ENCODE assay signal across 18 cellular contexts in genomic region chr6:52789663-52790062, GRCh38. TPM values are rescaled to one million over a fixed set of nuclear protein-coding genes. Genes with fewer than 3 reads are reported as not detected.
"Had no signal": no experiment of that assay in that cellular context is flagged by ENCODE, and none has a peak within 500 bp of the region (broad histone marks: within the 10 kb centered on the region; RNA-seq: fewer than 3 reads in every experiment).

No MANE protein-coding gene starts in this region.

RNA-seq across cellular contexts. Expression of gene GSTA1, which starts 14.0 kb away (rescaled TPM):
- total RNA-seq: activated CD4-positive, alpha-beta T cell treated with anti-CD3 and anti-CD28 coated beads for 36 hours; activated CD8-positive, alpha-beta memory T cell treated with anti-CD3 and anti-CD28 coated beads, Interleukin-2, amount 10 ng/mL, durations not matched to agents 7 days and 5 days; activated CD8-positive, alpha-beta T cell treated with anti-CD3 and anti-CD28 coated beads, Interleukin-2, amount 10 ng/mL, durations not matched to agents 7 days and 5 days; activated T-helper 2 cell treated with anti-CD3 and anti-CD28 coated beads, Interferon-gamma antibody, Interleukin-2, Interleukin-4, amounts not matched to agents 10 μg/mL and 5 μg/mL and 100 μg/mL, durations not matched to agents 14 hours and 24 hours and 36 hours; chondrocyte; fibroblast of lung; foreskin keratinocyte; heart right ventricle; left cardiac atrium; naive thymus-derived CD8-positive, alpha-beta T cell; neural crest cell had no signal

RNA-seq across cellular contexts. Expression of gene GSTA2, which starts 26.4 kb away (rescaled TPM):
- total RNA-seq: activated CD4-positive, alpha-beta T cell treated with anti-CD3 and anti-CD28 coated beads for 36 hours; activated CD8-positive, alpha-beta memory T cell treated with anti-CD3 and anti-CD28 coated beads, Interleukin-2, amount 10 ng/mL, durations not matched to agents 7 days and 5 days; activated CD8-positive, alpha-beta T cell treated with anti-CD3 and anti-CD28 coated beads, Interleukin-2, amount 10 ng/mL, durations not matched to agents 7 days and 5 days; activated T-helper 2 cell treated with anti-CD3 and anti-CD28 coated beads, Interferon-gamma antibody, Interleukin-2, Interleukin-4, amounts not matched to agents 10 μg/mL and 5 μg/mL and 100 μg/mL, durations not matched to agents 14 hours and 24 hours and 36 hours; chondrocyte; fibroblast of lung; foreskin keratinocyte; heart right ventricle; left cardiac atrium; lower leg skin; naive thymus-derived CD8-positive, alpha-beta T cell; neural crest cell; sciatic nerve; upper lobe of right lung had no signal

RNA-seq across cellular contexts. Expression of gene GSTA5, which starts 51.0 kb away (rescaled TPM):
- total RNA-seq: activated CD4-positive, alpha-beta T cell treated with anti-CD3 and anti-CD28 coated beads for 36 hours; activated CD8-positive, alpha-beta memory T cell treated with anti-CD3 and anti-CD28 coated beads, Interleukin-2, amount 10 ng/mL, durations not matched to agents 7 days and 5 days; activated CD8-positive, alpha-beta T cell treated with anti-CD3 and anti-CD28 coated beads, Interleukin-2, amount 10 ng/mL, durations not matched to agents 7 days and 5 days; activated T-helper 2 cell treated with anti-CD3 and anti-CD28 coated beads, Interferon-gamma antibody, Interleukin-2, Interleukin-4, amounts not matched to agents 10 μg/mL and 5 μg/mL and 100 μg/mL, durations not matched to agents 14 hours and 24 hours and 36 hours; chondrocyte; fibroblast of lung; foreskin keratinocyte; heart right ventricle; left cardiac atrium; lower leg skin; naive thymus-derived CD8-positive, alpha-beta T cell; neural crest cell; pancreas; prostate gland; sciatic nerve; stomach; thyroid gland; upper lobe of right lung had no signal
